Comparison of ENCODE assay signal across 17 cellular contexts in the genomic region with DNA sequence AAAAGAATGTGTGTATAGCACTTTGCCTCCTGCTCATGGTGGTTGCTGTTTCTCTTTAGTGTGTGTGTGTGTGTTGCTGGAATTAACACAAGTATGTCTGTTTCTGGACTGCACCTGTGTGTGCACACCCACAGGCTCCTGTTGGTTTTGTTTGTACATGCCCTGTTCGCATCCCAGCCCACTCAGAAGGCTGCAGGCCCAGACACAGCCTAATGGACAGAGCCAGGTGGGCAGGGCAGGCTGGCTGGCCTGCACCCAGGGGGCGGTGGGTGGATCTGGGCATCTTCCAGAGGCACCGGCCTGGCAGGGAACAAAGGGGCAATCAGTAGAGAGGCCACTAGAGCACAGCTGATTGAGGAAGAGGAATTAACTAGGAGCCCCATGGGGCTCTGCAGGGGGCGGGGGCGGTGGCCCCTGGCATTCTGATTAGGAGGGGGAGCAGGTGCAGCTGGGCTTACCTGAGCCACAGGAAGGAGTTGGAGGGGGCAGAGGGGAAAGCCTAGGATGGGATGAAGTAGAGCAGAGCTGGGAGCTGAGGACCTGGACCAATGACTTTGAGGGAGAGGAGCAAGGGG. TPM values are rescaled to one million over a fixed set of nuclear protein-coding genes. Genes with fewer than 3 reads are reported as not detected.
DNase-seq lines count a peak whose midpoint lies in the region; ATAC-seq, FAIRE-seq and TF ChIP-seq lines count a peak whose summit lies in the region.
"Had no signal": no experiment of that assay in that cellular context is flagged by ENCODE, and none has a peak within 500 bp of the region (broad histone marks: within the 10 kb centered on the region; RNA-seq: fewer than 3 reads in every experiment).

No MANE protein-coding gene starts in this region.

- BruUV-seq in MCF 10A (replicated peaks; lab: Mats Ljungman, UMichigan) = no TSS peak

- H3K27me3 Mint-ChIP-seq in MCF 10A (ENCODE audit: insufficient read depth, unreplicated experiment) = peaks cover 38% of the 10 kb centered on the region

- peak; percentile 68 for DNase-seq in NCI-H1436 (lab: John Stamatoyannopoulos, UW)
- DNase-seq in NCI-H345 treated with DMSO at 0.1 percent for 48 hours (lab: John Stamatoyannopoulos, UW; ENCODE audit: unreplicated experiment) = peak; percentile 98
- DNase-seq in MCF 10A (ENCODE audit: unreplicated experiment) = peak; percentile 63
- DNase-seq in thyroid gland = peak; percentile 87 to 95
- no peak for DNase-seq in inferior parietal cortex (ENCODE audit: extremely low spot score)
- no peak for DNase-seq in RCC 7860 (ENCODE audit: low spot score)
- DNase-seq: activated CD4-positive, alpha-beta T cell treated with anti-CD3 and anti-CD28 coated beads, Interleukin-2, amount 10 ng/mL, durations not matched to agents 24 days and 14 days; activated T-cell treated with anti-CD3 and anti-CD28 coated beads, Interleukin-2, amount 50 U/mL, for 24 hours; amniotic stem cell; GDM1; natural killer cell; NCI-H446 treated with DMSO at 0.1 percent for 48 hours; right cardiac atrium; stimulated activated CD4-positive, alpha-beta T cell treated with anti-CD3 and anti-CD28 coated beads, Interleukin-4, amount 100 ng/mL, for 4 hours; stimulated activated naive CD4-positive, alpha-beta T cell treated with Interleukin-2 at 50 U/mL for 16 hours had no signal

- CTCF ChIA-PET in MCF 10A (lab: Yijun Ruan, JAX) = interaction anchor here (0.6 to 2.9 kb wide), 4 partner anchors 8 to 272 kb away, joined by 3 to 17 read pairs (median 3); no protein-coding TSS in a partner anchor

- no peaks in the 10 kb centered on the region for H3K36me3 Mint-ChIP-seq in MCF 10A (ENCODE audit: insufficient read depth, unreplicated experiment)
- H3K36me3 Mint-ChIP-seq: natural killer cell had no signal

- peaks cover 9 to 21% of the 10 kb centered on the region in 2 donors for H3K4me1 ChIP-seq in thyroid gland

- H3K9me3 ChIP-seq in thyroid gland = no peaks in the 10 kb centered on the region

- no peaks in the 10 kb centered on the region for H3K27me3 ChIP-seq in thyroid gland

- ATAC-seq in GM21381 (IDR thresholded peaks at IDR 0.05; ENCODE audit: unreplicated experiment) = no peak
- ATAC-seq: natural killer cell, right cardiac atrium had no signal

- H3K4me3 Mint-ChIP-seq in MCF 10A (ENCODE audit: unreplicated experiment) = no peak overlapping the region
- H3K4me3 Mint-ChIP-seq: activated CD4-positive, alpha-beta T cell treated with anti-CD3 and anti-CD28 coated beads, Interleukin-2, amount 10 ng/mL, durations not matched to agents 24 days and 14 days; activated T-cell treated with anti-CD3 and anti-CD28 coated beads, Interleukin-2, amount 50 U/mL, for 24 hours; natural killer cell had no signal

- FAIRE-seq in RCC 7860 (lab: Jason Lieb, UNC) = no peak

- 14 to 27% methylated on average over 2 to 5 of the region's 5 CpGs for WGBS in thyroid gland, 2 donors

- intact Hi-C loops in MCF 10A (cut with micrococcal nuclease) = no loop called here
- intact Hi-C loops in thyroid gland (cut with DNase I) = loop anchor here (5.0 kb wide), 1 partner anchor 207 kb away; no protein-coding TSS in a partner anchor

- no peak for TF ChIP-seq POLR2A in thyroid gland (IDR thresholded peaks at IDR 0.05)

- TF ChIP-seq CTCF in MCF 10A (IDR thresholded peaks at IDR 0.05; ENCODE audit: unreplicated experiment) (no peak), thyroid gland (IDR thresholded peaks at IDR 0.05) (peak in 1 of 6 experiments; percentile 0)

- no peaks in the 10 kb centered on the region for H3K9me3 Mint-ChIP-seq in MCF 10A (ENCODE audit: unreplicated experiment)
- H3K9me3 Mint-ChIP-seq: activated CD4-positive, alpha-beta T cell treated with anti-CD3 and anti-CD28 coated beads, Interleukin-2, amount 10 ng/mL, durations not matched to agents 24 days and 14 days; activated T-cell treated with anti-CD3 and anti-CD28 coated beads, Interleukin-2, amount 50 U/mL, for 24 hours; natural killer cell had no signal

- no peak overlapping the region for H3K27ac Mint-ChIP-seq in MCF 10A (ENCODE audit: low read depth, unreplicated experiment)
- H3K27ac Mint-ChIP-seq: activated CD4-positive, alpha-beta T cell treated with anti-CD3 and anti-CD28 coated beads, Interleukin-2, amount 10 ng/mL, durations not matched to agents 24 days and 14 days; activated T-cell treated with anti-CD3 and anti-CD28 coated beads, Interleukin-2, amount 50 U/mL, for 24 hours; natural killer cell had no signal

- H3K4me1 Mint-ChIP-seq in MCF 10A (ENCODE audit: insufficient read depth, unreplicated experiment) = peaks cover 17% of the 10 kb centered on the region
- H3K4me1 Mint-ChIP-seq: activated CD4-positive, alpha-beta T cell treated with anti-CD3 and anti-CD28 coated beads, Interleukin-2, amount 10 ng/mL, durations not matched to agents 24 days and 14 days; natural killer cell had no signal

- H3K4me3 ChIP-seq in thyroid gland (replicated peaks in 1 of 3) = no peak overlapping the region

- peak overlapping the region in 1 of 3 donors; percentile 42 for H3K27ac ChIP-seq in thyroid gland
- H3K27ac ChIP-seq: C4-2B had no signal

- no peaks in the 10 kb centered on the region for H3K36me3 ChIP-seq in thyroid gland

- POLR2A ChIA-PET in MCF 10A (lab: Yijun Ruan, JAX) = no interaction called here

RNA-seq across cellular contexts. Expression of a gene that starts 21.9 kb away (rescaled TPM):
- total RNA-seq in MCF 10A (2022) (1.5 and 2.3 TPM in 2 replicates), thyroid gland (10 to 100 TPM; 13.0 to 15.9 (median 15.0) TPM)

RNA-seq across cellular contexts. Expression of a gene that starts 50.2 kb away (rescaled TPM):
- 26.0 and 31.2 TPM in 2 replicates for total RNA-seq in MCF 10A (2022)
- 10 to 100 TPM; 31.4 to 46.1 (median 37.4) TPM for total RNA-seq in thyroid gland

Comparison
In these comparisons a context has a peak if more than half of its experiments do, and no peak if none do; other contexts are left out.
1. DNase-seq: peak in NCI-H1436 (single experiment), NCI-H345 treated with DMSO at 0.1 percent for 48 hours (single experiment), MCF 10A (single experiment) and thyroid gland (2 of 2); none in inferior parietal cortex (single experiment) and RCC 7860 (single experiment).